Comparison of ENCODE assay signal across 11 cellular contexts in genomic region chr3:195197764-195198423, GRCh38.
DNase-seq lines count a peak whose midpoint lies in the region; ATAC-seq and TF ChIP-seq lines count a peak whose summit lies in the region.
"Had no signal": no experiment of that assay in that cellular context is flagged by ENCODE, and none has a peak within 500 bp of the region (broad histone marks: within the 10 kb centered on the region; RNA-seq: fewer than 3 reads in every experiment).

No MANE protein-coding gene starts in this region.

- no peaks in the 10 kb centered on the region for H3K27me3 Mint-ChIP-seq in activated naive CD4-positive, alpha-beta T cell treated with anti-CD3 and anti-CD28 coated beads, Interleukin-2, amount 50 U/mL, for 24 hours
- H3K27me3 Mint-ChIP-seq in activated T-helper 2 cell treated with anti-CD3 and anti-CD28 coated beads, Interferon-gamma antibody, Interleukin-2, Interleukin-4, amounts not matched to agents 10 μg/mL and 5 μg/mL and 100 μg/mL, durations not matched to agents 14 hours and 24 hours and 36 hours (ENCODE audit: low read depth) = no peaks in the 10 kb centered on the region
- H3K27me3 Mint-ChIP-seq: activated CD4-positive, alpha-beta T cell treated with anti-CD3 and anti-CD28 coated beads for 36 hours had no signal

- DNase-seq in activated naive CD4-positive, alpha-beta T cell (lab: John Stamatoyannopoulos, UW) = no peak
- DNase-seq in SKM-1 treated with dmso at 0.1 percent for 144 hours (lab: John Stamatoyannopoulos, UW; ENCODE audit: unreplicated experiment) (peak; percentile 18), fibroblast of villous mesenchyme (ENCODE audit: low read depth) (peak; percentile 48), ureter (ENCODE audit: low spot score) (peak; percentile 29), NCI-H2196 (lab: John Stamatoyannopoulos, UW; ENCODE audit: unreplicated experiment) (no peak)
- DNase-seq in activated T-helper 2 cell treated with anti-CD3 and anti-CD28 coated beads, Interferon-gamma antibody, Interleukin-2, Interleukin-4, amounts not matched to agents 10 μg/mL and 5 μg/mL and 100 μg/mL, durations not matched to agents 14 hours and 24 hours and 36 hours (ENCODE audit: low spot score) = no peak
- DNase-seq: activated CD4-positive, alpha-beta T cell treated with anti-CD3 and anti-CD28 coated beads for 36 hours; BE2C; NCI-H69 had no signal

- no peak overlapping the region for H3K4me3 Mint-ChIP-seq in activated naive CD4-positive, alpha-beta T cell treated with anti-CD3 and anti-CD28 coated beads, Interleukin-2, amount 50 U/mL, for 24 hours
- H3K4me3 Mint-ChIP-seq in activated T-helper 2 cell treated with anti-CD3 and anti-CD28 coated beads, Interferon-gamma antibody, Interleukin-2, Interleukin-4, amounts not matched to agents 10 μg/mL and 5 μg/mL and 100 μg/mL, durations not matched to agents 14 hours and 24 hours and 36 hours (ENCODE audit: low read depth) = no peak overlapping the region
- H3K4me3 Mint-ChIP-seq: activated CD4-positive, alpha-beta T cell treated with anti-CD3 and anti-CD28 coated beads for 36 hours had no signal

- intact Hi-C loops in activated T-helper 2 cell treated with anti-CD3 and anti-CD28 coated beads, Interferon-gamma antibody, Interleukin-2, Interleukin-4, amounts not matched to agents 10 μg/mL and 5 μg/mL and 100 μg/mL, durations not matched to agents 14 hours and 24 hours and 36 hours (cut with micrococcal nuclease) = no loop called here

- H3K36me3 Mint-ChIP-seq in activated naive CD4-positive, alpha-beta T cell treated with anti-CD3 and anti-CD28 coated beads, Interleukin-2, amount 50 U/mL, for 24 hours = peaks cover 2% of the 10 kb centered on the region
- no peaks in the 10 kb centered on the region for H3K36me3 Mint-ChIP-seq in activated T-helper 2 cell treated with anti-CD3 and anti-CD28 coated beads, Interferon-gamma antibody, Interleukin-2, Interleukin-4, amounts not matched to agents 10 μg/mL and 5 μg/mL and 100 μg/mL, durations not matched to agents 14 hours and 24 hours and 36 hours (ENCODE audit: low read depth)

- no peak overlapping the region for H3K4me3 ChIP-seq in fibroblast of villous mesenchyme (ENCODE audit: low read depth, low read length)

- no peaks in the 10 kb centered on the region for H3K9me3 Mint-ChIP-seq in activated naive CD4-positive, alpha-beta T cell treated with anti-CD3 and anti-CD28 coated beads, Interleukin-2, amount 50 U/mL, for 24 hours
- no peaks in the 10 kb centered on the region for H3K9me3 Mint-ChIP-seq in activated T-helper 2 cell treated with anti-CD3 and anti-CD28 coated beads, Interferon-gamma antibody, Interleukin-2, Interleukin-4, amounts not matched to agents 10 μg/mL and 5 μg/mL and 100 μg/mL, durations not matched to agents 14 hours and 24 hours and 36 hours

- H3K27ac Mint-ChIP-seq in activated naive CD4-positive, alpha-beta T cell treated with anti-CD3 and anti-CD28 coated beads, Interleukin-2, amount 50 U/mL, for 24 hours = peak overlapping the region; percentile 2
- H3K27ac Mint-ChIP-seq in activated T-helper 2 cell treated with anti-CD3 and anti-CD28 coated beads, Interferon-gamma antibody, Interleukin-2, Interleukin-4, amounts not matched to agents 10 μg/mL and 5 μg/mL and 100 μg/mL, durations not matched to agents 14 hours and 24 hours and 36 hours = no peak overlapping the region
- H3K27ac Mint-ChIP-seq: activated CD4-positive, alpha-beta T cell treated with anti-CD3 and anti-CD28 coated beads for 36 hours had no signal

- ATAC-seq in HG03442 (IDR thresholded peaks at IDR 0.05; ENCODE audit: unreplicated experiment) = no peak
- ATAC-seq: activated CD4-positive, alpha-beta T cell treated with anti-CD3 and anti-CD28 coated beads for 36 hours had no signal

- TF ChIP-seq CTCF in fibroblast of villous mesenchyme (IDR thresholded peaks at IDR 0.05; ENCODE audit: insufficient read depth, low read depth, low read length) = no peak

- peaks cover 13% of the 10 kb centered on the region for H3K4me1 Mint-ChIP-seq in activated naive CD4-positive, alpha-beta T cell treated with anti-CD3 and anti-CD28 coated beads, Interleukin-2, amount 50 U/mL, for 24 hours
- peaks cover 12% of the 10 kb centered on the region for H3K4me1 Mint-ChIP-seq in activated T-helper 2 cell treated with anti-CD3 and anti-CD28 coated beads, Interferon-gamma antibody, Interleukin-2, Interleukin-4, amounts not matched to agents 10 μg/mL and 5 μg/mL and 100 μg/mL, durations not matched to agents 14 hours and 24 hours and 36 hours (ENCODE audit: low read depth)

Comparison
In these comparisons a context has a peak if more than half of its experiments do, and no peak if none do; other contexts are left out.
1. DNase-seq: peak in SKM-1 treated with dmso at 0.1 percent for 144 hours (single experiment), fibroblast of villous mesenchyme (single experiment) and ureter (single experiment); none in activated naive CD4-positive, alpha-beta T cell (0 of 4), activated T-helper 2 cell treated with anti-CD3 and anti-CD28 coated beads, Interferon-gamma antibody, Interleukin-2, Interleukin-4, amounts not matched to agents 10 μg/mL and 5 μg/mL and 100 μg/mL, durations not matched to agents 14 hours and 24 hours and 36 hours (single experiment) and NCI-H2196 (single experiment).